ENCODE assay signal across 9 cellular contexts in the genomic region with DNA sequence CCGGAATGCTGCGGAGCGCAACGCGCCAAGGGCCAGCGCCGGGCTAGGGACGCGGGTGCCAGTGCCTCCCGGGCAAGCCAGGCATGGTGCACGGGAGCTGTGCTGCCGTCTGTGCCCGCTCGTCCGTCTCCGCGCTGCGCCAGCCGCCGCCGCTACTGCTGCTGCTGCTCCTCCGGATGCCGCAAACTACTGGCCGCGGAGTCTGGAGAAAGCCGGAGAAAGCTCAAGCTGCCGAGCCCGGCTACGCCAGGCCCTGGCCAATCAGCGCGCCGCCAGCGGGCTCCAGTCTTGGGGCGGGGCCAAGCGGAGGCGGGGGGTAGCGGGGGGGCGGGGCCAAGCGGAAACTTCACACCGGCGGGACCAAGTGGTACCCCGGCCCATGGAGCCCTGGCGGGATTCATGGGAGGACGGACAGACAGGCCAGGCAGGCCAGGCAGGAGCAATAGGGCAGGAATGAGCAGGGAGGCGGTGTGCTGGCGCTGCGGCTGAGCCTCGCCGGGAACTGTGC. TPM values are rescaled to one million over a fixed set of nuclear protein-coding genes. Genes with fewer than 3 reads are reported as not detected.
DNase-seq lines count a peak whose midpoint lies in the region; ATAC-seq and TF ChIP-seq lines count a peak whose summit lies in the region.
"Had no signal": no experiment of that assay in that cellular context is flagged by ENCODE, and none has a peak within 500 bp of the region (broad histone marks: within the 10 kb centered on the region; RNA-seq: fewer than 3 reads in every experiment).

A gene with protein sequence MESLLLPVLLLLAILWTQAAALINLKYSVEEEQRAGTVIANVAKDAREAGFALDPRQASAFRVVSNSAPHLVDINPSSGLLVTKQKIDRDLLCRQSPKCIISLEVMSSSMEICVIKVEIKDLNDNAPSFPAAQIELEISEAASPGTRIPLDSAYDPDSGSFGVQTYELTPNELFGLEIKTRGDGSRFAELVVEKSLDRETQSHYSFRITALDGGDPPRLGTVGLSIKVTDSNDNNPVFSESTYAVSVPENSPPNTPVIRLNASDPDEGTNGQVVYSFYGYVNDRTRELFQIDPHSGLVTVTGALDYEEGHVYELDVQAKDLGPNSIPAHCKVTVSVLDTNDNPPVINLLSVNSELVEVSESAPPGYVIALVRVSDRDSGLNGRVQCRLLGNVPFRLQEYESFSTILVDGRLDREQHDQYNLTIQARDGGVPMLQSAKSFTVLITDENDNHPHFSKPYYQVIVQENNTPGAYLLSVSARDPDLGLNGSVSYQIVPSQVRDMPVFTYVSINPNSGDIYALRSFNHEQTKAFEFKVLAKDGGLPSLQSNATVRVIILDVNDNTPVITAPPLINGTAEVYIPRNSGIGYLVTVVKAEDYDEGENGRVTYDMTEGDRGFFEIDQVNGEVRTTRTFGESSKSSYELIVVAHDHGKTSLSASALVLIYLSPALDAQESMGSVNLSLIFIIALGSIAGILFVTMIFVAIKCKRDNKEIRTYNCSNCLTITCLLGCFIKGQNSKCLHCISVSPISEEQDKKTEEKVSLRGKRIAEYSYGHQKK (N-terminal part only) (minus strand): TSS at position 191 of the 508 bp plus-strand sequence. CDS start 1,676 bp downstream, outside the sequence.

- H3K9me3 Mint-ChIP-seq in effector memory CD8-positive, alpha-beta T cell, result no peaks in the 10 kb centered on the region
- H3K9me3 Mint-ChIP-seq: activated naive CD4-positive, alpha-beta T cell treated with anti-CD3 and anti-CD28 coated beads, Interleukin-2, amount 50 U/mL, for 72 hours had no signal

- peaks cover 38 to 73% of the 10 kb centered on the region in 2 donors for H3K27me3 Mint-ChIP-seq in effector memory CD8-positive, alpha-beta T cell

- no peak within 1 kb of the TSS for H3K27ac Mint-ChIP-seq in effector memory CD8-positive, alpha-beta T cell
- H3K27ac Mint-ChIP-seq: activated naive CD4-positive, alpha-beta T cell treated with anti-CD3 and anti-CD28 coated beads, Interleukin-2, amount 50 U/mL, for 72 hours had no signal

- peaks cover 0 to 27% of the 10 kb centered on the region in 2 donors for H3K9me3 ChIP-seq in lung (ENCODE audit: control insufficient read depth in 2 of 2, insufficient read depth in 1 of 2, low read length in 1 of 2)

- no peak within 1 kb of the TSS for H3K27ac ChIP-seq in lung (ENCODE audit: low read depth in 1 of 2, low read length in 1 of 2)

- no peaks in the 10 kb centered on the region for H3K36me3 Mint-ChIP-seq in effector memory CD8-positive, alpha-beta T cell (ENCODE audit: insufficient read depth)

- peaks cover 5% of the 10 kb centered on the region for H3K27me3 ChIP-seq in lung (ENCODE audit: control insufficient read depth, insufficient read depth)

- no peaks in the 10 kb centered on the region for H3K36me3 ChIP-seq in lung (ENCODE audit: control insufficient read depth in 2 of 2, insufficient read depth in 2 of 2, low read length in 2 of 2)

- no peak for TF ChIP-seq CTCF in lung (IDR thresholded peaks at IDR 0.05; ENCODE audit: control extremely low read depth, extremely low read depth)

- H3K4me1 Mint-ChIP-seq in effector memory CD8-positive, alpha-beta T cell (ENCODE audit: low read depth in 2 of 2), result peaks cover 0 to 8% of the 10 kb centered on the region in 2 donors

- WGBS in lung, 2 donors, result 0 to 31% methylated on average over 20 to 49 of the region's 49 CpGs

- peak; percentile 88 for ATAC-seq in Right ventricle myocardium inferior
- ATAC-seq in SK-N-SH treated with all-trans-retinoic acid at 6 μM for 48 hours, result peak; percentile 86
- ATAC-seq in effector memory CD8-positive, alpha-beta T cell (replicated peaks), result no peak
- peak; percentile 73 for ATAC-seq in lung (ENCODE audit: insufficient read depth, low FRiP score)
- no peak for ATAC-seq in HG03159 (IDR thresholded peaks at IDR 0.05; ENCODE audit: unreplicated experiment)
- no peak for ATAC-seq in GM21367 (IDR thresholded peaks at IDR 0.05; ENCODE audit: unreplicated experiment)

- no peak within 1 kb of the TSS for H3K4me3 ChIP-seq in lung

- peaks cover 0 to 3% of the 10 kb centered on the region in 2 donors for H3K4me1 ChIP-seq in lung (ENCODE audit: control insufficient read depth in 2 of 2, insufficient read depth in 2 of 2, low read length in 2 of 2)

- peak within 1 kb of the TSS; percentile 46 to 64 for H3K4me3 Mint-ChIP-seq in effector memory CD8-positive, alpha-beta T cell

- DNase-seq in Right ventricle myocardium inferior (ENCODE audit: missing footprints) (no peak), cardiac septum (ENCODE audit: low spot score) (no peak), lung (ENCODE audit: low spot score) (peak; percentile 35)
- no peak for DNase-seq in effector memory CD8-positive, alpha-beta T cell
- DNase-seq in stimulated activated CD4-positive, alpha-beta T cell treated with anti-CD3 and anti-CD28 coated beads, TNF-alpha, amount 100 ng/mL, for 48 hours (ENCODE audit: low read depth in 3 of 3), result peak; percentile 8 to 28 (median 23)

- intact Hi-C loops in Right ventricle myocardium inferior (cut with DNase I), result no loop called here
- intact Hi-C loops in cardiac septum (cut with DNase I), result no loop called here

TF ChIP-seq in SK-N-SH treated with all-trans-retinoic acid at 6 μM for 48 hours, 23 proteins besides CTCF, POLR2A, EP300 and RAD21:
- TF ChIP-seq ZNF70 (CRISPR knock-in tag; IDR thresholded peaks at IDR 0.05), result no peak
- TF ChIP-seq GLIS3 (CRISPR knock-in tag; IDR thresholded peaks at IDR 0.05), result no peak
- TF ChIP-seq PPARA (CRISPR knock-in tag; IDR thresholded peaks at IDR 0.05; ENCODE audit: borderline replicate concordance), result no peak
- no peak for TF ChIP-seq ZNF8 (CRISPR knock-in tag; IDR thresholded peaks at IDR 0.05)
- no peak for TF ChIP-seq CSDC2 (CRISPR knock-in tag; IDR thresholded peaks at IDR 0.05)
- TF ChIP-seq, protein P1, sequence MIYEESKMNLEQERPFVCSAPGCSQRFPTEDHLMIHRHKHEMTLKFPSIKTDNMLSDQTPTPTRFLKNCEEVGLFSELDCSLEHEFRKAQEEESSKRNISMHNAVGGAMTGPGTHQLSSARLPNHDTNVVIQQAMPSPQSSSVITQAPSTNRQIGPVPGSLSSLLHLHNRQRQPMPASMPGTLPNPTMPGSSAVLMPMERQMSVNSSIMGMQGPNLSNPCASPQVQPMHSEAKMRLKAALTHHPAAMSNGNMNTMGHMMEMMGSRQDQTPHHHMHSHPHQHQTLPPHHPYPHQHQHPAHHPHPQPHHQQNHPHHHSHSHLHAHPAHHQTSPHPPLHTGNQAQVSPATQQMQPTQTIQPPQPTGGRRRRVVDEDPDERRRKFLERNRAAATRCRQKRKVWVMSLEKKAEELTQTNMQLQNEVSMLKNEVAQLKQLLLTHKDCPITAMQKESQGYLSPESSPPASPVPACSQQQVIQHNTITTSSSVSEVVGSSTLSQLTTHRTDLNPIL (CRISPR knock-in tag; IDR thresholded peaks at IDR 0.05; ENCODE audit: low read depth), result no peak
- TF ChIP-seq BACH2 (CRISPR knock-in tag; IDR thresholded peaks at IDR 0.05; ENCODE audit: borderline replicate concordance), result no peak
- no peak for TF ChIP-seq OSR1 (CRISPR knock-in tag; IDR thresholded peaks at IDR 0.05)
- no peak for TF ChIP-seq TSHZ2 (CRISPR knock-in tag; IDR thresholded peaks at IDR 0.05)

RNA-seq across cellular contexts. Expression of the gene that starts here (rescaled TPM):
- total RNA-seq in Right ventricle myocardium inferior (0.65 TPM), cardiac septum (0.54 TPM), lung (under 1 TPM; 0.37 to 0.97 TPM)
- polyA plus RNA-seq in lung, result under 1 TPM; 0.01 to 0.02 TPM
- total RNA-seq: activated naive CD4-positive, alpha-beta T cell treated with anti-CD3 and anti-CD28 coated beads, Interleukin-2, amount 50 U/mL, for 72 hours had no signal

Comparison
In these comparisons a context has a peak if more than half of its experiments do, and no peak if none do; other contexts are left out.
1. Peak in ATAC-seq in Right ventricle myocardium inferior; RNA of the gene not detected or under 1 TPM.
2. Peak in DNase-seq and ATAC-seq in lung; RNA of the gene not detected or under 1 TPM.
3. DNase-seq: peak in stimulated activated CD4-positive, alpha-beta T cell treated with anti-CD3 and anti-CD28 coated beads, TNF-alpha, amount 100 ng/mL, for 48 hours (3 of 3); none in Right ventricle myocardium inferior (single experiment), cardiac septum (single experiment) and effector memory CD8-positive, alpha-beta T cell (0 of 3).